29 cellular contexts compared by ENCODE assay signal in genomic region chr3:38632989-38633388, GRCh38. TPM values are rescaled to one million over a fixed set of nuclear protein-coding genes. Genes with fewer than 3 reads are reported as not detected.
"Had no signal": no experiment of that assay in that cellular context is flagged by ENCODE, and none has a peak within 500 bp of the region (broad histone marks: within the 10 kb centered on the region; RNA-seq: fewer than 3 reads in every experiment).

No MANE protein-coding gene starts in this region.

- DNase-seq: heart right ventricle; islet precursor cell; mesendoderm; naive B cell; natural killer cell; nephron progenitor cell; pancreas; posterior cingulate gyrus; retina; right lobe of liver; stimulated activated CD4-positive, alpha-beta T cell treated with anti-CD3 and anti-CD28 coated beads, Interleukin-12 subunit alpha, Interleukin-12 subunit beta, amount 100 ng/mL, for 4 hours; stimulated activated CD4-positive, alpha-beta T cell treated with anti-CD3 and anti-CD28 coated beads, Interleukin-15, amount 100 ng/mL, for 24 hours; stimulated activated CD4-positive, alpha-beta T cell treated with anti-CD3 and anti-CD28 coated beads, Interleukin-2, amount 100 ng/mL, for 24 hours; stimulated activated CD4-positive, alpha-beta T cell treated with anti-CD3 and anti-CD28 coated beads, Interleukin-4, amount 100 ng/mL, for 1 hour; stimulated activated naive B cell treated with anti-CD40 and anti-IgM and Interleukin-4, amounts not matched to agents 10 μg/mL and 1 μg/mL and 100 μg/mL, for 72 hours; stimulated activated naive CD8-positive, alpha-beta T cell treated with anti-CD3 and anti-CD28 coated beads, Interleukin-15, Interleukin-2, amounts not matched to agents 100 U/mL and 50 U/mL, for 24 hours; stomach; testis; thyroid gland; transverse colon; upper lobe of left lung had no signal

- H3K27me3 ChIP-seq: hepatocyte, neural progenitor cell, pancreas, right lobe of liver, testis, thyroid gland, transverse colon, upper lobe of left lung, vagina had no signal

- H3K4me2 ChIP-seq: hepatocyte, neural progenitor cell, smooth muscle cell had no signal

- H3K27ac ChIP-seq: hepatocyte, neural progenitor cell, pancreas, prostate gland, right lobe of liver, stomach, testis, thyroid gland, transverse colon, upper lobe of left lung, vagina had no signal

- H3K79me2 ChIP-seq: hepatocyte had no signal

- H3K9me3 ChIP-seq: heart right ventricle, pancreas, prostate gland, right lobe of liver, stomach, testis, thyroid gland, transverse colon, upper lobe of left lung, vagina had no signal

- H3K36me3 ChIP-seq: neural progenitor cell, pancreas, prostate gland, right lobe of liver, stomach, thyroid gland, transverse colon, upper lobe of left lung, vagina had no signal

- H3K4me1 ChIP-seq: pancreas, prostate gland, right lobe of liver, stomach, testis, thyroid gland, transverse colon, upper lobe of left lung, vagina had no signal

- H2AFZ ChIP-seq: hepatocyte, neural progenitor cell had no signal

- ATAC-seq: heart right ventricle; left lobe of liver; natural killer cell; pancreas; right lobe of liver; stimulated activated naive B cell treated with anti-CD40 and anti-IgM and Interleukin-4, amounts not matched to agents 10 μg/mL and 1 μg/mL and 100 μg/mL, for 72 hours; stimulated activated naive CD8-positive, alpha-beta T cell treated with anti-CD3 and anti-CD28 coated beads, Interleukin-15, Interleukin-2, amounts not matched to agents 100 U/mL and 50 U/mL, for 24 hours had no signal

- H3K4me3 ChIP-seq: heart right ventricle, hepatocyte, lung, neural progenitor cell, pancreas, prostate gland, right lobe of liver, smooth muscle cell, stomach, testis, thyroid gland, transverse colon, upper lobe of left lung, vagina had no signal

- H3K9ac ChIP-seq: neural progenitor cell had no signal

RNA-seq across cellular contexts. Expression of gene SCN5A, which starts 16.5 kb away (rescaled TPM):
- total RNA-seq: mononuclear cell had no signal
